ENCODE assay signal across 15 cellular contexts in genomic region chr9:100440071-100440470, GRCh38. TPM values are rescaled to one million over a fixed set of nuclear protein-coding genes. Genes with fewer than 3 reads are reported as not detected.
DNase-seq lines count a peak whose midpoint lies in the region; ATAC-seq and TF ChIP-seq lines count a peak whose summit lies in the region.
"Had no signal": no experiment of that assay in that cellular context is flagged by ENCODE, and none has a peak within 500 bp of the region (broad histone marks: within the 10 kb centered on the region; RNA-seq: fewer than 3 reads in every experiment).

No MANE protein-coding gene starts in this region.

- peaks cover 20% of the 10 kb centered on the region for H3K36me3 Mint-ChIP-seq in MCF 10A (ENCODE audit: insufficient read depth, unreplicated experiment)

- TF ChIP-seq CTCF in MCF 10A (IDR thresholded peaks at IDR 0.05; ENCODE audit: unreplicated experiment) (no peak), breast epithelium (IDR thresholded peaks at IDR 0.05) (no peak), mammary epithelial cell (conservative IDR thresholded peaks at IDR 0.05 in 1 of 2, IDR thresholded peaks at IDR 0.05 in 1 of 2; ENCODE audit: extremely low read depth in 1 of 2, insufficient read depth in 1 of 2, low read depth in 1 of 2, low read length in 2 of 2) (no peak), upper lobe of left lung (IDR thresholded peaks at IDR 0.05) (no peak)

- H2AFZ ChIP-seq in mammary epithelial cell (ENCODE audit: low read depth, low read length): no peak overlapping the region

- BruUV-seq in MCF 10A (replicated peaks; lab: Mats Ljungman, UMichigan): no TSS peak
- BruUV-seq in mammary epithelial cell (replicated peaks; lab: Mats Ljungman, UMichigan): no TSS peak

- H3K27me3 ChIP-seq in breast epithelium (no peaks in the 10 kb centered on the region), mammary epithelial cell (ENCODE audit: insufficient read depth, low read length) (no peaks in the 10 kb centered on the region), upper lobe of left lung (no peaks in the 10 kb centered on the region)

- CTCF ChIA-PET in MCF 10A (lab: Yijun Ruan, JAX) (interaction anchor here (0.6 to 3.4 kb wide), 13 partner anchors 8 to 413 kb away, joined by 3 to 16 read pairs (median 3); partner anchors contain the start of gene MSANTD3), mammary epithelial cell (lab: Charles Lee; ENCODE audit: low non-redundant PET) (no interaction called here)

- H3K27ac Mint-ChIP-seq in MCF 10A (ENCODE audit: low read depth, unreplicated experiment): peak overlapping the region; percentile 42
- H3K27ac Mint-ChIP-seq: activated CD8-positive, alpha-beta T cell treated with anti-CD3 and anti-CD28 coated beads for 36 hours had no signal

- ATAC-seq in upper lobe of left lung (ENCODE audit: low FRiP score in 2 of 2): peak; percentile 51 to 67
- ATAC-seq: activated CD8-positive, alpha-beta T cell treated with anti-CD3 and anti-CD28 coated beads for 36 hours; stimulated activated naive CD8-positive, alpha-beta T cell treated with anti-CD3 and anti-CD28 coated beads, Interleukin-15, Interleukin-2, amounts not matched to agents 100 U/mL and 50 U/mL, for 24 hours had no signal

- H3K27me3 Mint-ChIP-seq in MCF 10A (ENCODE audit: insufficient read depth, unreplicated experiment): no peaks in the 10 kb centered on the region
- H3K27me3 Mint-ChIP-seq: activated CD8-positive, alpha-beta T cell treated with anti-CD3 and anti-CD28 coated beads for 36 hours; central memory CD8-positive, alpha-beta T cell had no signal

- in situ Hi-C loops in mammary epithelial cell (cut with MboI; ENCODE audit: low sequenced_read_pairs in 2 of 2): loop anchor here in 1 of 2 donors (25.0 kb wide), 1 partner anchor 147 kb away; the partner anchor contains the start of gene CAVIN4

- H3K4me2 ChIP-seq in mammary epithelial cell (ENCODE audit: insufficient read depth, low read depth, low read length): no peak overlapping the region

- H3K4me1 ChIP-seq in breast epithelium (no peaks in the 10 kb centered on the region), mammary epithelial cell (ENCODE audit: insufficient read depth, low read length) (no peaks in the 10 kb centered on the region), upper lobe of left lung (peaks cover 0 to 10% (median 5%) of the 10 kb centered on the region in 4 donors)

- dilution Hi-C loops in mammary epithelial cell (cut with HindIII; ENCODE audit: low sequenced_read_pairs): loop anchor here (25.0 kb wide), 1 partner anchor 147 kb away; the partner anchor contains the start of gene CAVIN4

- H3K9me3 ChIP-seq in breast epithelium (no peaks in the 10 kb centered on the region), mammary epithelial cell (replicated peaks; ENCODE audit: insufficient read depth, low read length) (no peaks in the 10 kb centered on the region), upper lobe of left lung (no peaks in the 10 kb centered on the region)

- H4K20me1 ChIP-seq in mammary epithelial cell (ENCODE audit: insufficient read depth, low read length): no peaks in the 10 kb centered on the region

- POLR2A ChIA-PET in MCF 10A (lab: Yijun Ruan, JAX): interaction anchor here (0.7 to 2.1 kb wide), 2 partner anchors 14 to 87 kb away, joined by 4 to 6 read pairs; partner anchors contain the start of gene TEX10

- H3K9ac ChIP-seq in mammary epithelial cell (ENCODE audit: insufficient read depth, low read length): no peak overlapping the region

- H3K27ac ChIP-seq in breast epithelium: no peak overlapping the region
- no peak overlapping the region for H3K27ac ChIP-seq in mammary epithelial cell (ENCODE audit: insufficient read depth, low read depth, low read length)
- H3K27ac ChIP-seq in upper lobe of left lung: peak overlapping the region in 1 of 4 donors; percentile 2

- no peak overlapping the region for H3K4me3 Mint-ChIP-seq in MCF 10A (ENCODE audit: unreplicated experiment)
- H3K4me3 Mint-ChIP-seq: activated CD8-positive, alpha-beta T cell treated with anti-CD3 and anti-CD28 coated beads for 36 hours; central memory CD8-positive, alpha-beta T cell had no signal

- H3K9me3 Mint-ChIP-seq in MCF 10A (ENCODE audit: unreplicated experiment): no peaks in the 10 kb centered on the region
- H3K9me3 Mint-ChIP-seq: activated CD8-positive, alpha-beta T cell treated with anti-CD3 and anti-CD28 coated beads for 36 hours; central memory CD8-positive, alpha-beta T cell had no signal

- H3K4me3 ChIP-seq in breast epithelium (no peak overlapping the region), mammary epithelial cell (replicated peaks in 1 of 3; ENCODE audit: insufficient read depth in 1 of 3, low read depth in 2 of 3, low read length in 3 of 3) (no peak overlapping the region), upper lobe of left lung (no peak overlapping the region)

- 77% methylated on average over 3 of the region's 3 CpGs for WGBS in mammary epithelial cell (ENCODE audit: low coverage, missing lambda C conversion rate)
- 66 to 70% methylated on average over 3 of the region's 3 CpGs for WGBS in upper lobe of left lung, 2 donors

- peak; percentile 27 for DNase-seq in MCF 10A (ENCODE audit: unreplicated experiment)
- no peak for DNase-seq in breast epithelium (ENCODE audit: low spot score in 2 of 2)
- peak; percentile 10 for DNase-seq in mammary epithelial cell
- DNase-seq in kidney tubule cell (ENCODE audit: low spot score): peak; percentile 85
- peak in 1 of 2 donors; percentile 34 for DNase-seq in upper lobe of left lung
- DNase-seq in MV-4-11 (lab: John Stamatoyannopoulos, UW): no peak
- no peak for DNase-seq in NCI-H446 treated with DMSO at 0.1 percent for 48 hours (lab: John Stamatoyannopoulos, UW)
- DNase-seq in activated CD4-positive, alpha-beta T cell treated with anti-CD3 and anti-CD28 coated beads, Interleukin-2, amount 50 U/mL, for 48 hours: no peak
- DNase-seq: activated CD8-positive, alpha-beta T cell treated with anti-CD3 and anti-CD28 coated beads for 36 hours; COR-L47; H7; NK-92 treated with Interleukin-12 subunit alpha and Interleukin-12 subunit beta, amount 100 ng/mL, for 24 hours; small intestine; stimulated activated naive CD8-positive, alpha-beta T cell treated with anti-CD3 and anti-CD28 coated beads, Interleukin-15, Interleukin-2, amounts not matched to agents 100 U/mL and 50 U/mL, for 24 hours had no signal

- intact Hi-C loops in MCF 10A (cut with micrococcal nuclease) (no loop called here), breast epithelium (cut with DNase I; ENCODE audit: low total_unique reads) (no loop called here), mammary epithelial cell (cut with micrococcal nuclease) (no loop called here)

- peaks cover 98% of the 10 kb centered on the region for H3K79me2 ChIP-seq in mammary epithelial cell (ENCODE audit: insufficient read depth, low read length)

- TF ChIP-seq POLR2A in breast epithelium (IDR thresholded peaks at IDR 0.05) (no peak), upper lobe of left lung (IDR thresholded peaks at IDR 0.05) (no peak)

- no peak for TF ChIP-seq EP300 in upper lobe of left lung (IDR thresholded peaks at IDR 0.05)

- H3K4me1 Mint-ChIP-seq in MCF 10A (ENCODE audit: insufficient read depth, unreplicated experiment): peaks cover 11% of the 10 kb centered on the region

- no peaks in the 10 kb centered on the region for H3K36me3 ChIP-seq in breast epithelium
- H3K36me3 ChIP-seq in mammary epithelial cell (ENCODE audit: insufficient read depth, low read length): peaks cover 16% of the 10 kb centered on the region
- H3K36me3 ChIP-seq in upper lobe of left lung: peaks cover 0 to 12% (median 0%) of the 10 kb centered on the region in 4 donors

RNA-seq across cellular contexts. Expression of gene MSANTD3, which starts 13.1 kb away (rescaled TPM):
- 41.3 and 56.3 TPM in 2 replicates for total RNA-seq in MCF 10A (2022)
- total RNA-seq in breast epithelium: 10 to 100 TPM; 13.0 to 23.9 (median 18.0) TPM
- 10 to 100 TPM; 44.3 to 74.0 TPM for total RNA-seq in mammary epithelial cell
- 46.8 TPM for polyA plus RNA-seq in mammary epithelial cell
- polyA minus RNA-seq in mammary epithelial cell: 36.7 TPM
- 10 to 100 TPM; 13.6 to 28.3 (median 23.0) TPM for total RNA-seq in upper lobe of left lung

RNA-seq across cellular contexts. Expression of gene TMEFF1, which starts 32.9 kb away (rescaled TPM):
- total RNA-seq in MCF 10A (2022) (0.28 and 0.56 TPM in 2 replicates), breast epithelium (under 1 TPM; 0.29 to 0.66 (median 0.32) TPM), mammary epithelial cell (under 1 TPM; 0.26 to 0.33 TPM), upper lobe of left lung (under 1 TPM in 4 of 6 donors, not detected in 2; 0.11 to 0.30 (median 0.18) TPM)
- 0.32 TPM for polyA plus RNA-seq in mammary epithelial cell
- not detected for polyA minus RNA-seq in mammary epithelial cell

Comparison
In these comparisons a context has a peak if more than half of its experiments do, and no peak if none do; other contexts are left out.
1. DNase-seq: peak in MCF 10A (single experiment), mammary epithelial cell (single experiment) and kidney tubule cell (single experiment); none in breast epithelium (0 of 2), MV-4-11 (single experiment), NCI-H446 treated with DMSO at 0.1 percent for 48 hours (single experiment) and activated CD4-positive, alpha-beta T cell treated with anti-CD3 and anti-CD28 coated beads, Interleukin-2, amount 50 U/mL, for 48 hours (0 of 2).